Comparison of ENCODE assay signal across 12 cellular contexts in the genomic region with DNA sequence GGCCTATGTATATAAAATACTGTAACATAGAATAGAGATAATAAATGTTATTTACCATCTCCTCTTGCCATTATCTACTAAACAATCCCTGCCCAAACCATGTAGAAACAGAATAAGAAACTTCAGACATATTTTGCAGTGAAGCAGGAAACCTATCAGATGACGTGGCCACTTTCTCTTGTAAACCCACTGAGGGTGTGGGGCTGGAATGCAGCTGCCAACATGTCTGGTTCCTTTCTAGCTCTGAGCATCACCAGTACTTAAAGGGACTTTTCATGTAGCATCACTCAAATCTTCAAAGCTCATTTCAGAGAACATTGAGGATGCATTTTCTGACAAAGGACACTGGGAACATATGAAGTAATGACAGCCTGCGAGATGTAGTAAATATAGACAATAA.
DNase-seq lines count a peak whose midpoint lies in the region; ATAC-seq and TF ChIP-seq lines count a peak whose summit lies in the region.
"Had no signal": no experiment of that assay in that cellular context is flagged by ENCODE, and none has a peak within 500 bp of the region (broad histone marks: within the 10 kb centered on the region; RNA-seq: fewer than 3 reads in every experiment).

No MANE protein-coding gene starts in this region.

- POLR2A ChIA-PET in CD4-positive, alpha-beta T cell (lab: Charles Lee), result no interaction called here

- H3K4me1 Mint-ChIP-seq in CD4-positive, alpha-beta T cell (ENCODE audit: low read depth), result peaks cover 15% of the 10 kb centered on the region
- peaks cover 15 to 46% of the 10 kb centered on the region in 2 donors for H3K4me1 Mint-ChIP-seq in immature natural killer cell

- H3K9me3 Mint-ChIP-seq in CD4-positive, alpha-beta T cell, result peaks cover 8% of the 10 kb centered on the region
- peaks cover 0 to 15% (median 2%) of the 10 kb centered on the region in 6 donors for H3K9me3 Mint-ChIP-seq in immature natural killer cell

- ATAC-seq in CD4-positive, alpha-beta T cell (ENCODE audit: poor library complexity), result peak; percentile 48
- ATAC-seq in GM19438 (IDR thresholded peaks at IDR 0.05; ENCODE audit: low read depth, unreplicated experiment) (peak; percentile 66), HG03354 (IDR thresholded peaks at IDR 0.05; ENCODE audit: poor library complexity, severe bottlenecking, unreplicated experiment) (no peak)

- H3K9me3 ChIP-seq in CD4-positive, alpha-beta T cell (ENCODE audit: control insufficient read depth, low read length), result no peaks in the 10 kb centered on the region
- H3K9me3 ChIP-seq: esophagus squamous epithelium, thyroid gland had no signal

- H3K27me3 ChIP-seq in CD4-positive, alpha-beta T cell (ENCODE audit: control insufficient read depth, insufficient read depth, low read length), result no peaks in the 10 kb centered on the region
- H3K27me3 ChIP-seq: thyroid gland had no signal

- H3K27me3 Mint-ChIP-seq in CD4-positive, alpha-beta T cell, result no peaks in the 10 kb centered on the region
- peaks cover 17 to 56% (median 36%) of the 10 kb centered on the region in 3 donors for H3K27me3 Mint-ChIP-seq in immature natural killer cell (ENCODE audit: low read depth in 3 of 3)

- CTCF ChIA-PET in CD4-positive, alpha-beta T cell (lab: Charles Lee), result no interaction called here

- no peaks in the 10 kb centered on the region for H3K36me3 Mint-ChIP-seq in CD4-positive, alpha-beta T cell (ENCODE audit: low read depth)
- peaks cover 6 to 31% (median 13%) of the 10 kb centered on the region in 3 donors for H3K36me3 Mint-ChIP-seq in immature natural killer cell

- no peak for TF ChIP-seq CTCF in CD4-positive, alpha-beta T cell (IDR thresholded peaks at IDR 0.05)

- no peak for DNase-seq in CD4-positive, alpha-beta T cell
- DNase-seq in HT1080 (ENCODE audit: low read depth) (peak; percentile 74), dermis blood vessel endothelial cell (peak; percentile 62), SK-N-DZ (ENCODE audit: low spot score) (no peak), immature natural killer cell (no peak), NCI-H146 treated with DMSO at 0.1 percent for 48 hours (lab: John Stamatoyannopoulos, UW; ENCODE audit: unreplicated experiment) (no peak)
- DNase-seq: esophagus squamous epithelium, NCI-H2227 treated with DMSO at 0.1 percent for 48 hours, thyroid gland had no signal

- H3K27ac ChIP-seq in CD4-positive, alpha-beta T cell (ENCODE audit: low read depth, low read length), result no peak overlapping the region
- H3K27ac ChIP-seq: esophagus squamous epithelium, thyroid gland had no signal

- no peak overlapping the region for H3K27ac Mint-ChIP-seq in CD4-positive, alpha-beta T cell
- H3K27ac Mint-ChIP-seq in immature natural killer cell, result peak overlapping the region in 1 of 6 donors; percentile 35
- H3K27ac Mint-ChIP-seq: activated naive CD8-positive, alpha-beta T cell had no signal

- H3K4me3 Mint-ChIP-seq in CD4-positive, alpha-beta T cell, result no peak overlapping the region
- no peak overlapping the region for H3K4me3 Mint-ChIP-seq in immature natural killer cell
- H3K4me3 Mint-ChIP-seq: activated naive CD8-positive, alpha-beta T cell had no signal

- intact Hi-C loops in CD4-positive, alpha-beta T cell (cut with DNase I, micrococcal nuclease), result no loop called here

Comparison
In these comparisons a context has a peak if more than half of its experiments do, and no peak if none do; other contexts are left out.
1. DNase-seq: peak in HT1080 (single experiment) and dermis blood vessel endothelial cell (single experiment); none in CD4-positive, alpha-beta T cell (0 of 10), SK-N-DZ (single experiment), immature natural killer cell (0 of 3) and NCI-H146 treated with DMSO at 0.1 percent for 48 hours (single experiment).